In the genomic region with DNA sequence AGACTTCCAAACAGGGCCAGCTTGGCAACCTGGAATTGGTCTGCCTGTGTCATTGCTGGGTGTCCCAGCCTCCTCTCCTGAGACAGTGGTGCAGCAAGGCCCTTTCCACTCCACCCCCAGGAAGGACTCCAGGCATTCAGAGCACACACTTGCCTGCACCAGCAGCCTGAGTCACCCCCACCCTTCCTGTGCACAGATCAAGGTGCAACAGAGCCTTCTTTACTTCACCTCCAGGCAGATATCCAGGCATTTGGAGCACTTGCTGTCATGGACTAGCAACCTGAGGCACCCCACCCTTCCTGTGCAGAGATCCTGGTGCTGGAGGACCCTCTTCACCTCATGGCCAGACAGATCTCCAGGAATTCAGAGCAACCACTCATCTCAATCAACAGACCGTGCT, we compare ENCODE assay signal across 28 cellular contexts.
"Had no signal": no experiment of that assay in that cellular context is flagged by ENCODE, and none has a peak within 500 bp of the region (broad histone marks: within the 10 kb centered on the region; RNA-seq: fewer than 3 reads in every experiment).

No MANE protein-coding gene starts in this region.

- H3K36me3 ChIP-seq: left lung, prostate gland, right atrium auricular region, sigmoid colon, thoracic aorta, tibial nerve, upper lobe of right lung, uterus had no signal

- H3K9me3 ChIP-seq: prostate gland, sigmoid colon, upper lobe of right lung had no signal

- FAIRE-seq: kidney had no signal

- H3K4me3 ChIP-seq: dorsolateral prefrontal cortex, left lung, prostate gland, right atrium auricular region, sigmoid colon, thoracic aorta, tibial nerve, upper lobe of right lung, uterus had no signal

- DNase-seq: cerebellar nuclear complex; cortex of kidney; effector CD4-positive, alpha-beta T cell; foreskin melanocyte; glutamatergic neuron; hypothalamus; immature natural killer cell; kidney; left cardiac atrium; mesendoderm; midbrain; naive thymus-derived CD4-positive, alpha-beta T cell; nephron progenitor cell; nucleus accumbens; sigmoid colon; stimulated activated CD4-positive, alpha-beta T cell treated with anti-CD3 and anti-CD28 coated beads, Interleukin-15, amount 100 ng/mL, for 24 hours; stimulated activated CD4-positive, alpha-beta T cell treated with anti-CD3 and anti-CD28 coated beads, Interleukin-2, amount 100 ng/mL, for 48 hours; stimulated activated naive B cell treated with anti-CD40 and anti-IgM and Interleukin-4, amounts not matched to agents 10 μg/mL and 1 μg/mL and 100 μg/mL, for 72 hours; upper lobe of right lung; uterus had no signal

- H3K4me1 ChIP-seq: prostate gland had no signal

- ATAC-seq: esophagus mucosa; left cardiac atrium; left lung; naive thymus-derived CD4-positive, alpha-beta T cell; stimulated activated naive B cell treated with anti-CD40 and anti-IgM and Interleukin-4, amounts not matched to agents 10 μg/mL and 1 μg/mL and 100 μg/mL, for 72 hours; upper lobe of right lung had no signal

- H3K27ac ChIP-seq: dorsolateral prefrontal cortex, epithelial cell of prostate, left lung, prostate gland, right atrium auricular region, sigmoid colon, thoracic aorta, tibial nerve, upper lobe of right lung, uterus had no signal

- H3K27me3 ChIP-seq: dorsolateral prefrontal cortex, left lung, right atrium auricular region, sigmoid colon, tibial nerve, upper lobe of right lung, uterus had no signal
